ENCODE assay signal across 35 cellular contexts in the genomic region with DNA sequence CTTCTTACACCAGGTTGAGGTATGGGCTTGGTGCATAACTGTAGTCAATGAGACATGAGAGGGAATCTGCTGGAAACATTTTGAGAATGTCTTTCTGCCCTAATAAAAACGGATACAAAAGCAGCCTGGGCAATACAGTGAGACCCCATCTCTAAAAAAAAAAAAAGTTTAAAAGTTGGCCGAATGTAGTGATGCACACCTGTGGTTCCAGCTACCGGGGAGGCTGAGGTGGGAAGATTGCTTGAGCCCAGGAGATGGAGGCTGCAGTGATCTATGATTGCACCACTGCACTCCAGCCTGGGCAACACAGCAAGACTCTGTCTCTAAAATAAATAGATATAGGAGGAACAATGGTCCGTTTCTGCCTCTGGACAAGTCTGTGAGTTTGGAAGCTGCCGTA.
"Had no signal": no experiment of that assay in that cellular context is flagged by ENCODE, and none has a peak within 500 bp of the region (broad histone marks: within the 10 kb centered on the region; RNA-seq: fewer than 3 reads in every experiment).

No MANE protein-coding gene starts in this region.

- H3K36me3 ChIP-seq: ascending aorta, cardiac muscle cell had no signal

- ATAC-seq: activated CD4-positive, alpha-beta T cell treated with anti-CD3 and anti-CD28 coated beads for 36 hours; activated CD4-positive, CD25-positive, alpha-beta regulatory T cell treated with anti-CD3 and anti-CD28 coated beads, Interleukin-2, amount 50 U/mL, for 24 hours; activated CD8-positive, alpha-beta memory T cell treated with anti-CD3 and anti-CD28 coated beads, Interleukin-2, amount 10 ng/mL, durations not matched to agents 7 days and 5 days; activated CD8-positive, alpha-beta T cell treated with anti-CD3 and anti-CD28 coated beads, Interleukin-2, amount 10 ng/mL, durations not matched to agents 7 days and 5 days; activated naive CD8-positive, alpha-beta T cell treated with anti-CD3 and anti-CD28 coated beads, Interleukin-2, amount 50 U/mL, for 24 hours had no signal

- H3K9me3 ChIP-seq: ascending aorta had no signal

- H3K9me3 Mint-ChIP-seq: activated CD4-positive, alpha-beta memory T cell treated with anti-CD3 and anti-CD28 coated beads, Interleukin-2, amount 10 ng/mL, durations not matched to agents 7 days and 5 days; activated CD4-positive, alpha-beta T cell treated with anti-CD3 and anti-CD28 coated beads, Interleukin-2, amount 10 ng/mL, durations not matched to agents 7 days and 5 days; activated naive CD4-positive, alpha-beta T cell treated with anti-CD3 and anti-CD28 coated beads, Interleukin-2, amount 10 ng/mL, durations not matched to agents 7 days and 5 days; activated naive CD4-positive, alpha-beta T cell treated with anti-CD3 and anti-CD28 coated beads, Interleukin-2, amount 50 U/mL, for 24 hours; activated naive CD8-positive, alpha-beta T cell treated with anti-CD3 and anti-CD28 coated beads, Interleukin-2, amount 10 ng/mL, durations not matched to agents 7 days and 5 days; activated naive CD8-positive, alpha-beta T cell treated with anti-CD3 and anti-CD28 coated beads, Interleukin-2, amount 50 U/mL, for 24 hours; activated T-cell treated with anti-CD3 and anti-CD28 coated beads, Interleukin-2, amount 50 U/mL, for 24 hours; activated T-helper 2 cell treated with anti-CD3 and anti-CD28 coated beads, Interferon-gamma antibody, Interleukin-2, Interleukin-4, amounts not matched to agents 10 μg/mL and 5 μg/mL and 100 μg/mL, durations not matched to agents 14 hours and 24 hours and 36 hours; T-helper 1 cell treated with Interleukin-12 subunit alpha and Interleukin-12 subunit beta and Interleukin-4 antibody, amounts not matched to agents 30 μg/mL and 1 μg/mL, for 36 hours; T-helper 2 cell treated with Interferon-gamma antibody and Interleukin-4, amounts not matched to agents 5 μg/mL and 100 μg/mL, for 36 hours had no signal

- H3K27me3 ChIP-seq: ascending aorta, cardiac muscle cell had no signal

- H3K27ac Mint-ChIP-seq: activated CD4-positive, alpha-beta memory T cell treated with anti-CD3 and anti-CD28 coated beads, Interleukin-2, amount 10 ng/mL, durations not matched to agents 7 days and 5 days; activated CD4-positive, alpha-beta T cell treated with anti-CD3 and anti-CD28 coated beads for 36 hours; activated CD4-positive, alpha-beta T cell treated with anti-CD3 and anti-CD28 coated beads, Interleukin-2, amount 10 ng/mL, durations not matched to agents 7 days and 5 days; activated CD8-positive, alpha-beta memory T cell treated with anti-CD3 and anti-CD28 coated beads, Interleukin-2, amount 10 ng/mL, durations not matched to agents 7 days and 5 days; activated CD8-positive, alpha-beta T cell treated with anti-CD3 and anti-CD28 coated beads, Interleukin-2, amount 10 ng/mL, durations not matched to agents 7 days and 5 days; activated naive CD4-positive, alpha-beta T cell treated with anti-CD3 and anti-CD28 coated beads, Interleukin-2, amount 10 ng/mL, durations not matched to agents 7 days and 5 days; activated naive CD4-positive, alpha-beta T cell treated with anti-CD3 and anti-CD28 coated beads, Interleukin-2, amount 50 U/mL, for 24 hours; activated naive CD8-positive, alpha-beta T cell; activated naive CD8-positive, alpha-beta T cell treated with anti-CD3 and anti-CD28 coated beads, Interleukin-2, amount 10 ng/mL, durations not matched to agents 7 days and 5 days; activated naive CD8-positive, alpha-beta T cell treated with anti-CD3 and anti-CD28 coated beads, Interleukin-2, amount 50 U/mL, for 24 hours; activated T-cell treated with anti-CD3 and anti-CD28 coated beads, Interleukin-2, amount 50 U/mL, for 24 hours; activated T-helper 2 cell treated with anti-CD3 and anti-CD28 coated beads, Interferon-gamma antibody, Interleukin-2, Interleukin-4, amounts not matched to agents 10 μg/mL and 5 μg/mL and 100 μg/mL, durations not matched to agents 14 hours and 24 hours and 36 hours; T-helper 1 cell treated with Interleukin-12 subunit alpha and Interleukin-12 subunit beta and Interleukin-4 antibody, amounts not matched to agents 30 μg/mL and 1 μg/mL, for 36 hours; T-helper 2 cell treated with Interferon-gamma antibody and Interleukin-4, amounts not matched to agents 5 μg/mL and 100 μg/mL, for 36 hours had no signal

- H3K4me1 Mint-ChIP-seq: activated CD4-positive, alpha-beta memory T cell treated with anti-CD3 and anti-CD28 coated beads, Interleukin-2, amount 10 ng/mL, durations not matched to agents 7 days and 5 days; activated CD4-positive, alpha-beta T cell treated with anti-CD3 and anti-CD28 coated beads for 36 hours; activated CD4-positive, alpha-beta T cell treated with anti-CD3 and anti-CD28 coated beads, Interleukin-2, amount 10 ng/mL, durations not matched to agents 7 days and 5 days; activated CD8-positive, alpha-beta memory T cell treated with anti-CD3 and anti-CD28 coated beads, Interleukin-2, amount 10 ng/mL, durations not matched to agents 7 days and 5 days; activated naive CD4-positive, alpha-beta T cell treated with anti-CD3 and anti-CD28 coated beads, Interleukin-2, amount 10 ng/mL, durations not matched to agents 7 days and 5 days; activated naive CD4-positive, alpha-beta T cell treated with anti-CD3 and anti-CD28 coated beads, Interleukin-2, amount 50 U/mL, for 24 hours; activated naive CD8-positive, alpha-beta T cell treated with anti-CD3 and anti-CD28 coated beads, Interleukin-2, amount 10 ng/mL, durations not matched to agents 7 days and 5 days; activated naive CD8-positive, alpha-beta T cell treated with anti-CD3 and anti-CD28 coated beads, Interleukin-2, amount 50 U/mL, for 24 hours; brain had no signal

- H3K4me3 ChIP-seq: ascending aorta, cardiac muscle cell had no signal

- H3K4me3 Mint-ChIP-seq: activated CD4-positive, alpha-beta memory T cell treated with anti-CD3 and anti-CD28 coated beads, Interleukin-2, amount 10 ng/mL, durations not matched to agents 7 days and 5 days; activated CD4-positive, alpha-beta T cell treated with anti-CD3 and anti-CD28 coated beads for 36 hours; activated CD4-positive, alpha-beta T cell treated with anti-CD3 and anti-CD28 coated beads, Interleukin-2, amount 10 ng/mL, durations not matched to agents 7 days and 5 days; activated CD8-positive, alpha-beta memory T cell treated with anti-CD3 and anti-CD28 coated beads, Interleukin-2, amount 10 ng/mL, durations not matched to agents 7 days and 5 days; activated CD8-positive, alpha-beta T cell treated with anti-CD3 and anti-CD28 coated beads, Interleukin-2, amount 10 ng/mL, durations not matched to agents 7 days and 5 days; activated naive CD4-positive, alpha-beta T cell treated with anti-CD3 and anti-CD28 coated beads, Interleukin-2, amount 10 ng/mL, durations not matched to agents 7 days and 5 days; activated naive CD4-positive, alpha-beta T cell treated with anti-CD3 and anti-CD28 coated beads, Interleukin-2, amount 50 U/mL, for 24 hours; activated naive CD8-positive, alpha-beta T cell; activated naive CD8-positive, alpha-beta T cell treated with anti-CD3 and anti-CD28 coated beads, Interleukin-2, amount 10 ng/mL, durations not matched to agents 7 days and 5 days; activated naive CD8-positive, alpha-beta T cell treated with anti-CD3 and anti-CD28 coated beads, Interleukin-2, amount 50 U/mL, for 24 hours; activated T-cell treated with anti-CD3 and anti-CD28 coated beads, Interleukin-2, amount 50 U/mL, for 24 hours; brain; T-helper 1 cell treated with Interleukin-12 subunit alpha and Interleukin-12 subunit beta and Interleukin-4 antibody, amounts not matched to agents 30 μg/mL and 1 μg/mL, for 36 hours; T-helper 2 cell treated with Interferon-gamma antibody and Interleukin-4, amounts not matched to agents 5 μg/mL and 100 μg/mL, for 36 hours had no signal

- H3K27ac ChIP-seq: ascending aorta, cardiac muscle cell, VCaP had no signal

- H3K36me3 Mint-ChIP-seq: activated CD8-positive, alpha-beta memory T cell treated with anti-CD3 and anti-CD28 coated beads, Interleukin-2, amount 10 ng/mL, durations not matched to agents 7 days and 5 days; activated naive CD4-positive, alpha-beta T cell treated with anti-CD3 and anti-CD28 coated beads, Interleukin-2, amount 10 ng/mL, durations not matched to agents 7 days and 5 days; activated naive CD4-positive, alpha-beta T cell treated with anti-CD3 and anti-CD28 coated beads, Interleukin-2, amount 50 U/mL, for 24 hours; activated naive CD8-positive, alpha-beta T cell; activated naive CD8-positive, alpha-beta T cell treated with anti-CD3 and anti-CD28 coated beads, Interleukin-2, amount 10 ng/mL, durations not matched to agents 7 days and 5 days; brain had no signal

- DNase-seq: activated CD4-positive, alpha-beta memory T cell treated with anti-CD3 and anti-CD28 coated beads, Interleukin-2, amount 10 ng/mL, durations not matched to agents 7 days and 5 days; activated CD4-positive, alpha-beta T cell treated with anti-CD3 and anti-CD28 coated beads for 1 hour; activated CD4-positive, alpha-beta T cell treated with anti-CD3 and anti-CD28 coated beads for 36 hours; activated CD4-positive, alpha-beta T cell treated with anti-CD3 and anti-CD28 coated beads for 48 hours; activated CD4-positive, alpha-beta T cell treated with anti-CD3 and anti-CD28 coated beads, Interleukin-2, amount 10 ng/mL, durations not matched to agents 7 days and 5 days; activated CD4-positive, alpha-beta T cell treated with anti-CD3 and anti-CD28 coated beads, Interleukin-2, amount 50 U/mL, for 48 hours; activated CD4-positive, CD25-positive, alpha-beta regulatory T cell; activated CD8-positive, alpha-beta memory T cell treated with anti-CD3 and anti-CD28 coated beads for 24 hours; activated CD8-positive, alpha-beta memory T cell treated with anti-CD3 and anti-CD28 coated beads, Interleukin-2, amount 10 ng/mL, durations not matched to agents 7 days and 5 days; activated CD8-positive, alpha-beta memory T cell treated with anti-CD3 and anti-CD28 coated beads, Interleukin-2, amount 50 U/mL, for 48 hours; activated CD8-positive, alpha-beta T cell treated with anti-CD3 and anti-CD28 coated beads, Interleukin-2, amount 10 ng/mL, durations not matched to agents 7 days and 5 days; activated effector memory CD4-positive, alpha-beta T cell treated with Interleukin-2 at 50 U/mL for 16 hours; activated gamma-delta T cell; activated naive CD4-positive, alpha-beta T cell treated with anti-CD3 and anti-CD28 coated beads, Interleukin-2, amount 10 ng/mL, durations not matched to agents 7 days and 5 days; activated naive CD4-positive, alpha-beta T cell treated with Interleukin-2 at 50 U/mL for 16 hours; activated naive CD8-positive, alpha-beta T cell treated with anti-CD3 and anti-CD28 coated beads, Interleukin-2, amount 10 ng/mL, durations not matched to agents 7 days and 5 days; activated naive CD8-positive, alpha-beta T cell treated with anti-CD3 and anti-CD28 coated beads, Interleukin-2, amount 50 U/mL, for 24 hours; activated T-cell treated with anti-CD3 and anti-CD28 coated beads, Interleukin-2, amount 50 U/mL, for 24 hours; activated T-cell treated with anti-CD3 and anti-CD28 coated beads, Interleukin-2, amount 50 U/mL, for 48 hours; amygdala; anterior cingulate cortex; central memory CD4-positive, alpha-beta T cell; T-helper 1 cell; T-helper 2 cell; T-helper 9 cell had no signal
